ENCODE assay signal across 1 cellular context in the genomic region with DNA sequence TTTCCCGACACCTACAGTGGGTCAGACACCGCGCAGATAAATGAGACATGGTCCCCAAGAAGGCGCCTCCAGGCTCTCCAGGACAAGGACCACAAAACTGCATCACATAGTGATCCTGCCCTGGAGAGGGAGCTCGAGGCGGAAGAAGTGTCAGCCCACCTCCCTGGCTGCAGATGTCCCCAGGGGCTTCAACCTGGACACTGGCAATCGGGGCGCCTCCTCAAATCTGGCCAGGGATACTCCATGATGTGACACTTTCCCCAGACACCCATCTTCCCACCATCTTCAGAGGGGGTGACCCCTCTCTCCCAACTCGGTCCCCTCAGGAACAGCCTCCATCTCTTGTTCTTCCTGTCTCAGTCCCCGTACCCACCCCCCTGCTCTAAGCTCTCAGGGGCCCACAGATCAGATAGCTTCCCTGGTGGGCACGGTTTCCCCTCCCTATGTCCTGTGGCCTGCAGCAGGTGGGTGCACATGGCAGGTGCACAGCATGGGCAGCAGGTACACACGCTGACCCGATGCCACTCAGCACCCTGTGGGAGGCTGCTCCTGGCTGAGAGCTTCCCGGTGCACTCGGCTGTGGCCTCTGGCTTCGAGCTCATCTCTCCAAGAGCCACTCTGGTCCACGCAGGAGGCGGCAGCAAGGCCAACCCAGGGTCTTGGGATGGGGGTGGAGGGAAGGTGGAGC.
TF ChIP-seq lines count a peak whose summit lies in the region.

No MANE protein-coding gene starts in this region.

TF ChIP-seq in GM23338, 12 proteins besides CTCF, POLR2A, EP300 and RAD21 (continued from another document):
- TF ChIP-seq, protein P1, sequence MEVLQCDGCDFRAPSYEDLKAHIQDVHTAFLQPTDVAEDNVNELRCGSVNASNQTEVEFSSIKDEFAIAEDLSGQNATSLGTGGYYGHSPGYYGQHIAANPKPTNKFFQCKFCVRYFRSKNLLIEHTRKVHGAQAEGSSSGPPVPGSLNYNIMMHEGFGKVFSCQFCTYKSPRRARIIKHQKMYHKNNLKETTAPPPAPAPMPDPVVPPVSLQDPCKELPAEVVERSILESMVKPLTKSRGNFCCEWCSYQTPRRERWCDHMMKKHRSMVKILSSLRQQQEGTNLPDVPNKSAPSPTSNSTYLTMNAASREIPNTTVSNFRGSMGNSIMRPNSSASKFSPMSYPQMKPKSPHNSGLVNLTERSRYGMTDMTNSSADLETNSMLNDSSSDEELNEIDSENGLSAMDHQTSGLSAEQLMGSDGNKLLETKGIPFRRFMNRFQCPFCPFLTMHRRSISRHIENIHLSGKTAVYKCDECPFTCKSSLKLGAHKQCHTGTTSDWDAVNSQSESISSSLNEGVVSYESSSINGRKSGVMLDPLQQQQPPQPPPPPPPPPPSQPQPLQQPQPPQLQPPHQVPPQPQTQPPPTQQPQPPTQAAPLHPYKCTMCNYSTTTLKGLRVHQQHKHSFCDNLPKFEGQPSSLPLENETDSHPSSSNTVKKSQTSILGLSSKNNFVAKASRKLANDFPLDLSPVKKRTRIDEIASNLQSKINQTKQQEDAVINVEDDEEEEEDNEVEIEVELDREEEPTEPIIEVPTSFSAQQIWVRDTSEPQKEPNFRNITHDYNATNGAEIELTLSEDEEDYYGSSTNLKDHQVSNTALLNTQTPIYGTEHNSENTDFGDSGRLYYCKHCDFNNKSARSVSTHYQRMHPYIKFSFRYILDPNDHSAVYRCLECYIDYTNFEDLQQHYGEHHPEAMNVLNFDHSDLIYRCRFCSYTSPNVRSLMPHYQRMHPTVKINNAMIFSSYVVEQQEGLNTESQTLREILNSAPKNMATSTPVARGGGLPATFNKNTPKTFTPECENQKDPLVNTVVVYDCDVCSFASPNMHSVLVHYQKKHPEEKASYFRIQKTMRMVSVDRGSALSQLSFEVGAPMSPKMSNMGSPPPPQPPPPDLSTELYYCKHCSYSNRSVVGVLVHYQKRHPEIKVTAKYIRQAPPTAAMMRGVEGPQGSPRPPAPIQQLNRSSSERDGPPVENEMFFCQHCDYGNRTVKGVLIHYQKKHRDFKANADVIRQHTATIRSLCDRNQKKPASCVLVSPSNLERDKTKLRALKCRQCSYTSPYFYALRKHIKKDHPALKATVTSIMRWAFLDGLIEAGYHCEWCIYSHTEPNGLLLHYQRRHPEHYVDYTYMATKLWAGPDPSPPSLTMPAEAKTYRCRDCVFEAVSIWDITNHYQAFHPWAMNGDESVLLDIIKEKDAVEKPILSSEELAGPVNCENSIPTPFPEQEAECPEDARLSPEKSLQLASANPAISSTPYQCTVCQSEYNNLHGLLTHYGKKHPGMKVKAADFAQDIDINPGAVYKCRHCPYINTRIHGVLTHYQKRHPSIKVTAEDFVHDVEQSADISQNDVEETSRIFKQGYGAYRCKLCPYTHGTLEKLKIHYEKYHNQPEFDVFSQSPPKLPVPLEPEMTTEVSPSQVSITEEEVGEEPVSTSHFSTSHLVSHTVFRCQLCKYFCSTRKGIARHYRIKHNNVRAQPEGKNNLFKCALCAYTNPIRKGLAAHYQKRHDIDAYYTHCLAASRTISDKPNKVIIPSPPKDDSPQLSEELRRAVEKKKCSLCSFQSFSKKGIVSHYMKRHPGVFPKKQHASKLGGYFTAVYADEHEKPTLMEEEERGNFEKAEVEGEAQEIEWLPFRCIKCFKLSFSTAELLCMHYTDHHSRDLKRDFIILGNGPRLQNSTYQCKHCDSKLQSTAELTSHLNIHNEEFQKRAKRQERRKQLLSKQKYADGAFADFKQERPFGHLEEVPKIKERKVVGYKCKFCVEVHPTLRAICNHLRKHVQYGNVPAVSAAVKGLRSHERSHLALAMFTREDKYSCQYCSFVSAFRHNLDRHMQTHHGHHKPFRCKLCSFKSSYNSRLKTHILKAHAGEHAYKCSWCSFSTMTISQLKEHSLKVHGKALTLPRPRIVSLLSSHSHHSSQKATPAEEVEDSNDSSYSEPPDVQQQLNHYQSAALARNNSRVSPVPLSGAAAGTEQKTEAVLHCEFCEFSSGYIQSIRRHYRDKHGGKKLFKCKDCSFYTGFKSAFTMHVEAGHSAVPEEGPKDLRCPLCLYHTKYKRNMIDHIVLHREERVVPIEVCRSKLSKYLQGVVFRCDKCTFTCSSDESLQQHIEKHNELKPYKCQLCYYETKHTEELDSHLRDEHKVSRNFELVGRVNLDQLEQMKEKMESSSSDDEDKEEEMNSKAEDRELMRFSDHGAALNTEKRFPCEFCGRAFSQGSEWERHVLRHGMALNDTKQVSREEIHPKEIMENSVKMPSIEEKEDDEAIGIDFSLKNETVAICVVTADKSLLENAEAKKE (CRISPR knock-in tag; IDR thresholded peaks at IDR 0.05), result no peak
- no peak for TF ChIP-seq JUNB (IDR thresholded peaks at IDR 0.05; ENCODE audit: unreplicated experiment)
- TF ChIP-seq, protein P2, sequence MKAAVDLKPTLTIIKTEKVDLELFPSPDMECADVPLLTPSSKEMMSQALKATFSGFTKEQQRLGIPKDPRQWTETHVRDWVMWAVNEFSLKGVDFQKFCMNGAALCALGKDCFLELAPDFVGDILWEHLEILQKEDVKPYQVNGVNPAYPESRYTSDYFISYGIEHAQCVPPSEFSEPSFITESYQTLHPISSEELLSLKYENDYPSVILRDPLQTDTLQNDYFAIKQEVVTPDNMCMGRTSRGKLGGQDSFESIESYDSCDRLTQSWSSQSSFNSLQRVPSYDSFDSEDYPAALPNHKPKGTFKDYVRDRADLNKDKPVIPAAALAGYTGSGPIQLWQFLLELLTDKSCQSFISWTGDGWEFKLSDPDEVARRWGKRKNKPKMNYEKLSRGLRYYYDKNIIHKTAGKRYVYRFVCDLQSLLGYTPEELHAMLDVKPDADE (IDR thresholded peaks at IDR 0.05), result no peak
